Comparison of ENCODE assay signal across 8 cellular contexts in genomic region chr3:151086484-151087456, GRCh38. TPM values are rescaled to one million over a fixed set of nuclear protein-coding genes. Genes with fewer than 3 reads are reported as not detected.
DNase-seq lines count a peak whose midpoint lies in the region; ATAC-seq and TF ChIP-seq lines count a peak whose summit lies in the region.

No MANE protein-coding gene starts in this region.

- TF ChIP-seq CTCF in LNCAP (IDR thresholded peaks at IDR 0.05) (peak; percentile 62), glutamatergic neuron (IDR thresholded peaks at IDR 0.05; ENCODE audit: partially characterized antibody, unreplicated experiment) (no peak), osteoblast (IDR thresholded peaks at IDR 0.05; ENCODE audit: extremely low read depth, low read depth, low read length) (peak; percentile 54), thoracic aorta (IDR thresholded peaks at IDR 0.05) (peak; percentile 36)

- H3K9ac ChIP-seq in GM23248 = peak overlapping the region; percentile 37; the same call in 1 of the 2 replicates

- H3K27me3 ChIP-seq in GM23248 (replicated peaks; ENCODE audit: insufficient read depth) (peaks cover 28% of the 10 kb centered on the region; the same call in 1 of the 2 replicates), osteoblast (ENCODE audit: insufficient read depth, low read length) (peaks cover 49% of the 10 kb centered on the region), thoracic aorta (replicated peaks; ENCODE audit: insufficient read depth) (no peaks in the 10 kb centered on the region)

- DNase-seq in DMS79 treated with DMSO at 0.1 percent for 48 hours (lab: John Stamatoyannopoulos, UW) (peak; percentile 73), GM23248 (peak; percentile 95), SK-N-DZ (ENCODE audit: low spot score) (peak; percentile 91), glutamatergic neuron (peak; percentile 85), osteoblast (ENCODE audit: insufficient read length, low spot score, missing footprints) (peak; percentile 99), thoracic aorta (ENCODE audit: low spot score) (peak; percentile 6)
- DNase-seq in activated naive CD4-positive, alpha-beta T cell treated with anti-CD3 and anti-CD28 coated beads, Interleukin-2, amount 50 U/mL, for 72 hours (ENCODE audit: low spot score in 2 of 2) = peak; percentile 56 to 59

- H3K4me3 ChIP-seq in GM23248 (peak overlapping the region; percentile 70), osteoblast (ENCODE audit: insufficient read depth, low read length) (peak overlapping the region; percentile 68), thoracic aorta (peak overlapping the region; percentile 93)

- H3K4me3 Mint-ChIP-seq in glutamatergic neuron (ENCODE audit: unreplicated experiment) = peak overlapping the region; percentile 99

- H3K9me2 ChIP-seq in GM23248 (ENCODE audit: insufficient read depth) = no peaks in the 10 kb centered on the region

- H3K36me3 ChIP-seq in GM23248 (ENCODE audit: low read depth) (no peaks in the 10 kb centered on the region), osteoblast (ENCODE audit: insufficient read depth, low read length) (no peaks in the 10 kb centered on the region), thoracic aorta (no peaks in the 10 kb centered on the region)

- peak overlapping the region; percentile 79 for H2AFZ ChIP-seq in GM23248
- H2AFZ ChIP-seq in osteoblast (ENCODE audit: low read length) = peak overlapping the region; percentile 59

- no peaks in the 10 kb centered on the region for H3F3A ChIP-seq in GM23248 (ENCODE audit: insufficient read depth)

- H3K27ac Mint-ChIP-seq in activated naive CD4-positive, alpha-beta T cell treated with anti-CD3 and anti-CD28 coated beads, Interleukin-2, amount 50 U/mL, for 72 hours = no peak overlapping the region
- peak overlapping the region; percentile 86 for H3K27ac Mint-ChIP-seq in glutamatergic neuron (ENCODE audit: unreplicated experiment)

- no peaks in the 10 kb centered on the region for H3K9me3 ChIP-seq in GM23248 (ENCODE audit: low read depth)
- no peaks in the 10 kb centered on the region for H3K9me3 ChIP-seq in osteoblast (ENCODE audit: low read depth, low read length)
- H3K9me3 ChIP-seq in thoracic aorta = no peaks in the 10 kb centered on the region

- H4K20me1 ChIP-seq in GM23248 (ENCODE audit: insufficient read depth) = no peaks in the 10 kb centered on the region
- H4K20me1 ChIP-seq in osteoblast (ENCODE audit: insufficient read depth, low read length) = no peaks in the 10 kb centered on the region

- WGBS in GM23248 (ENCODE audit: low coverage in 1 of 2, low lambda C conversion rate in 2 of 2, missing lambda C conversion rate in 2 of 2), 2 experiments = 3 to 4% methylated on average over 63 to 77 of the region's 81 CpGs

- peaks cover 2% of the 10 kb centered on the region for H3K4me1 Mint-ChIP-seq in glutamatergic neuron (ENCODE audit: low read depth, unreplicated experiment)

- peaks cover 6% of the 10 kb centered on the region for H3K27me3 Mint-ChIP-seq in glutamatergic neuron (ENCODE audit: unreplicated experiment)

- peak overlapping the region; percentile 65 for H3K4me2 ChIP-seq in GM23248 (ENCODE audit: unreplicated experiment)
- H3K4me2 ChIP-seq in osteoblast (ENCODE audit: insufficient read depth, low read length) = peak overlapping the region; percentile 70

- in situ Hi-C loops in GM23248 (cut with MboI) = no loop called here

- H3K79me2 ChIP-seq in GM23248 (ENCODE audit: insufficient read depth) (no peaks in the 10 kb centered on the region), osteoblast (ENCODE audit: insufficient read depth, low read length) (no peaks in the 10 kb centered on the region)

- H3K27ac ChIP-seq in GM23248 (no peak overlapping the region), osteoblast (ENCODE audit: low read depth, low read length) (no peak overlapping the region), thoracic aorta (peak overlapping the region in 1 of 2 donors; percentile 11)

- H3K4me1 ChIP-seq in GM23248 (ENCODE audit: insufficient read depth) (0 out of 2 replicates have a peak, but pooled peaks cover 4% of the 10 kb centered on the region), osteoblast (ENCODE audit: insufficient read depth, low read length) (no peaks in the 10 kb centered on the region), thoracic aorta (ENCODE audit: control insufficient read depth in 1 of 2, low read depth in 2 of 2) (peaks cover 0 to 16% of the 10 kb centered on the region in 2 donors)

- no peaks in the 10 kb centered on the region for H3K9me3 Mint-ChIP-seq in activated naive CD4-positive, alpha-beta T cell treated with anti-CD3 and anti-CD28 coated beads, Interleukin-2, amount 50 U/mL, for 72 hours
- H3K9me3 Mint-ChIP-seq in glutamatergic neuron (ENCODE audit: unreplicated experiment) = peaks cover 3% of the 10 kb centered on the region

- peaks cover 0 to 5% of the 10 kb centered on the region in 2 donors for H3K36me3 Mint-ChIP-seq in activated naive CD4-positive, alpha-beta T cell treated with anti-CD3 and anti-CD28 coated beads, Interleukin-2, amount 50 U/mL, for 72 hours
- H3K36me3 Mint-ChIP-seq in glutamatergic neuron (ENCODE audit: unreplicated experiment) = peaks cover 5% of the 10 kb centered on the region

- peak; percentile 71 to 86 for ATAC-seq in activated naive CD4-positive, alpha-beta T cell treated with anti-CD3 and anti-CD28 coated beads, Interleukin-2, amount 50 U/mL, for 72 hours
- ATAC-seq in thoracic aorta (ENCODE audit: insufficient number of reproducible peaks, low FRiP score, low read depth) = peak; percentile 56

RNA-seq across cellular contexts. Expression of gene MED12L, which starts 1.3 kb away (rescaled TPM):
- total RNA-seq in GM23248 (2014; rRNA removed; shearing (Covaris generic)) = 0.13 and 0.32 TPM in 2 replicates
- polyA plus RNA-seq in GM23248 (2016; fragmentation: Nextera tagmentation; extraction: Ambion mirVana) = 0.13 and 0.51 TPM in 2 replicates
- polyA plus RNA-seq in SK-N-DZ (2014; cell fraction: cytosol; rRNA removed) = 2.9 and 3.9 TPM in 2 replicates
- polyA plus RNA-seq in SK-N-DZ (2014; cell fraction: nucleus; rRNA removed) = 4.9 and 8.8 TPM in 2 replicates
- total RNA-seq in activated naive CD4-positive, alpha-beta T cell treated with anti-CD3 and anti-CD28 coated beads, Interleukin-2, amount 50 U/mL, for 72 hours = 1 to 10 TPM; 1.5 to 6.9 TPM
- total RNA-seq in glutamatergic neuron (ENCODE audit: unreplicated experiment) (7.8 TPM), osteoblast (0.59 and 2.2 TPM in 2 replicates), thoracic aorta (1 to 10 TPM in 1 of 2 donors, under 1 TPM in 1; 0.27 to 2.0 TPM)

Comparison
In these comparisons a context has a peak if more than half of its experiments do, and no peak if none do; other contexts are left out.
1. DNase-seq: peak in every context shown above with its lines; median percentile 99 in osteoblast; 95 in GM23248; 91 in SK-N-DZ; 85 in glutamatergic neuron; 73 in DMS79 treated with DMSO at 0.1 percent for 48 hours; 58 in activated naive CD4-positive, alpha-beta T cell treated with anti-CD3 and anti-CD28 coated beads, Interleukin-2, amount 50 U/mL, for 72 hours; 6 in thoracic aorta.